Comparison of ENCODE assay signal across 26 cellular contexts in the genomic region with DNA sequence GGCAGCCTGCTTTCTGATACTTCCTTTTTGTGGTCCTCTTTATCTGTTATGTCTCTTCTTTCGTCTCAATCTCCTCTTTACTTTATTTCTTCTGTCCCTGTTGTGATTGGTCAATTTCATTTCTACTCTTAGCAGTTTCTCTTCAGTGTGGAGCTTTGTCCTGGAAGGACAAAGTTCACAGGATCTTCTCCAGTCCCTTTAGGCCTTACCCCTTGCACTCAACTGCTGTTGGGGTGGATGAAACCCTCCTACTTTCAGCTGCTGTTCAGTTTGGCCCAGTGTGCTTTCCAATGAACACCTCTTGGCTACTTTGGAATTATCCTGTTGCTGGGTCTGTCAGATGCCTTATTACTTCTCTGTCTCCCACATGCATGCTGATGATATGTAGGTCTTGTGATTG. TPM values are rescaled to one million over a fixed set of nuclear protein-coding genes. Genes with fewer than 3 reads are reported as not detected.
"Had no signal": no experiment of that assay in that cellular context is flagged by ENCODE, and none has a peak within 500 bp of the region (broad histone marks: within the 10 kb centered on the region; RNA-seq: fewer than 3 reads in every experiment).

No MANE protein-coding gene starts in this region.

- H3K4me1 Mint-ChIP-seq: activated CD4-positive, alpha-beta T cell treated with anti-CD3 and anti-CD28 coated beads, Interleukin-2, amount 10 ng/mL, durations not matched to agents 7 days and 5 days; activated naive CD4-positive, alpha-beta T cell treated with anti-CD3 and anti-CD28 coated beads, Interleukin-2, amount 50 U/mL, for 24 hours; brain; T-cell had no signal

- H3K9me3 Mint-ChIP-seq: activated CD4-positive, alpha-beta memory T cell treated with anti-CD3 and anti-CD28 coated beads for 36 hours; activated CD4-positive, alpha-beta T cell treated with anti-CD3 and anti-CD28 coated beads, Interleukin-2, amount 10 ng/mL, durations not matched to agents 7 days and 5 days; activated naive CD4-positive, alpha-beta T cell treated with anti-CD3 and anti-CD28 coated beads, Interleukin-2, amount 50 U/mL, for 24 hours; activated T-cell treated with anti-CD3 and anti-CD28 coated beads, Interleukin-2, amount 50 U/mL, for 72 hours; brain; T-cell had no signal

- H3K4me3 Mint-ChIP-seq: activated CD4-positive, alpha-beta memory T cell treated with anti-CD3 and anti-CD28 coated beads for 36 hours; activated CD4-positive, alpha-beta T cell treated with anti-CD3 and anti-CD28 coated beads, Interleukin-2, amount 10 ng/mL, durations not matched to agents 7 days and 5 days; activated naive CD4-positive, alpha-beta T cell treated with anti-CD3 and anti-CD28 coated beads, Interleukin-2, amount 50 U/mL, for 24 hours; activated T-cell treated with anti-CD3 and anti-CD28 coated beads, Interleukin-2, amount 50 U/mL, for 72 hours; brain; T-cell had no signal

- H3K27ac Mint-ChIP-seq: activated CD4-positive, alpha-beta memory T cell treated with anti-CD3 and anti-CD28 coated beads for 36 hours; activated naive CD4-positive, alpha-beta T cell treated with anti-CD3 and anti-CD28 coated beads, Interleukin-2, amount 50 U/mL, for 24 hours; activated T-cell treated with anti-CD3 and anti-CD28 coated beads, Interleukin-2, amount 50 U/mL, for 72 hours; T-cell had no signal

- H3K27me3 Mint-ChIP-seq: activated CD4-positive, alpha-beta memory T cell treated with anti-CD3 and anti-CD28 coated beads for 36 hours; activated CD4-positive, alpha-beta T cell treated with anti-CD3 and anti-CD28 coated beads, Interleukin-2, amount 10 ng/mL, durations not matched to agents 7 days and 5 days; activated naive CD4-positive, alpha-beta T cell treated with anti-CD3 and anti-CD28 coated beads, Interleukin-2, amount 50 U/mL, for 24 hours; brain; T-cell had no signal

- ATAC-seq: activated T-cell treated with anti-CD3 and anti-CD28 coated beads, Interleukin-2, amount 50 U/mL, for 72 hours; Panc1; Right ventricle myocardium inferior; T-cell had no signal

- DNase-seq: activated CD4-positive, alpha-beta memory T cell treated with anti-CD3 and anti-CD28 coated beads for 36 hours; activated CD4-positive, alpha-beta T cell treated with anti-CD3 and anti-CD28 coated beads, Interleukin-2, amount 10 ng/mL, durations not matched to agents 7 days and 5 days; activated CD4-positive, CD25-positive, alpha-beta regulatory T cell treated with anti-CD3 and anti-CD28 coated beads, Interleukin-2, amount 50 U/mL, for 72 hours; activated CD8-positive, alpha-beta memory T cell treated with anti-CD3 and anti-CD28 coated beads, Interleukin-2, amount 50 U/mL, for 4 hours; activated effector memory CD4-positive, alpha-beta T cell treated with Interleukin-2 at 50 U/mL for 16 hours; activated naive CD4-positive, alpha-beta T cell; activated T-cell treated with anti-CD3 and anti-CD28 coated beads, Interleukin-2, amount 50 U/mL, for 72 hours; amniotic stem cell; MM.1S; NCI-H1105; NCI-H1436; NCI-H1694 treated with DMSO at 0.1 percent for 48 hours; NCI-H2029 treated with DMSO at 0.1 percent for 48 hours; NCI-H345; NCI-H510A; NCI-H526 treated with DMSO at 0.1 percent for 48 hours; NCI-H82; RPMI8226; T-cell had no signal

RNA-seq across cellular contexts. Expression of a gene that starts 24.7 kb away (rescaled TPM):
- total RNA-seq: ascending aorta had no signal

RNA-seq across cellular contexts. Expression of a gene that starts 25.3 kb away (rescaled TPM):
- total RNA-seq: ascending aorta had no signal

RNA-seq across cellular contexts. Expression of a gene that starts 31.6 kb away (rescaled TPM):
- total RNA-seq: activated CD4-positive, alpha-beta memory T cell treated with anti-CD3 and anti-CD28 coated beads for 36 hours; activated CD4-positive, alpha-beta T cell treated with anti-CD3 and anti-CD28 coated beads, Interleukin-2, amount 10 ng/mL, durations not matched to agents 7 days and 5 days; ascending aorta; OCI-LY7; Right ventricle myocardium inferior; T-cell; T-helper 2 cell treated with Interferon-gamma antibody and Interleukin-4, amounts not matched to agents 100 ng/mL and 5 ng/mL, for 36 hours had no signal
